In the genomic region with DNA sequence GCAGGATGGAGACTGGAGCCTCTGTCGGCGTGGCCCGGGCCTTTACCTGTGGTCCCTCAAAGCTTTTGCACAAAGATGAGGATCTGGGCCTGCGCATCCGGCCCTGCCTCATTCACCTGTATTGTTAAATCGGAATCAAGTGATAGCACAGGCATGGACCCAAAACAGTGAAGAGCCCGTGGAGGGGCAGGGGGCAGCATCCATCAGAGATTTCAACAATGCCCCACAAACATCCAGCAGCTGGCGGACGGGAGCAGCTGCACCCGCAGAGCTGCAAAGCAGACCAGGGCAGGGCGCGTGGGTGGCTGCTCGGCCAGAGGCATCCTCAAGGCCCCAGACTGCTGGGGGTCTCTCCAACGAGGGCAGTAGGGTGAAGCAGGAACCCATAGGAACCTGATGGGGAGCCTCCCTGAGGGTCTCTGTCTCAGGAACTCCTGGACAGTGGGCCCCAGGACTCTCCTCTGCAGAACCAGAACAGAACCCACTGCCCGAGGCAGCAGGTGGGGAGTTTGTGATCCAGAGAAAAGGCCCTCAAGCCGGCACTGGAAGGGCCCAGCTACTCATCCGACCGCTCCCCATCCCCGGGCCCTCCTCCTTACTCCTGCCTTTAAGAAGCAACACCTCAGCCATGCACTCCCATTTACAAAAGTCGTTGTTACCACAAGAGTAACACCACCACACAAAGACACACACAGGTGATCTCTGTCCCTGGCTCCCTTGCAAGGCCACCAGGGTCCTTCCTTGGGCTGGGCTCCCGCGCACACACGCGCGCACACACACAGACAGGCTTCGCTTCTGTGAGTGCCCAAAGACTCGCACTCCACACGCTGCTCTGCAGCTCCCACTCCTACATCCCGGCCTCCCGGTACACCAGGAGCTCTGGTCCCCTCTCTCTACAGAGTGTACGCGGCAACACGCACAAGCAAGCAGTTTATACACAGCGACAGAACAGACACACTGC, we compare ENCODE assay signal across 18 cellular contexts. TPM values are rescaled to one million over a fixed set of nuclear protein-coding genes. Genes with fewer than 3 reads are reported as not detected.
DNase-seq lines count a peak whose midpoint lies in the region; ATAC-seq, FAIRE-seq and TF ChIP-seq lines count a peak whose summit lies in the region.
"Had no signal": no experiment of that assay in that cellular context is flagged by ENCODE, and none has a peak within 500 bp of the region (broad histone marks: within the 10 kb centered on the region; RNA-seq: fewer than 3 reads in every experiment).

No MANE protein-coding gene starts in this region.

- H3K4me3 ChIP-seq in BLaER1 treated with 17β-estradiol and CSF1 and Interleukin-3, amounts not matched to agents 10 nM and 100 nM = no peak overlapping the region; a peak in 1 of 20 replicates
- H3K4me3 ChIP-seq in kidney (ENCODE audit: low read length in 2 of 2) = no peak overlapping the region
- no peak overlapping the region for H3K4me3 ChIP-seq in foreskin fibroblast (ENCODE audit: low read depth in 1 of 2, low read length in 2 of 2)
- H3K4me3 ChIP-seq: A549 had no signal

- no peaks in the 10 kb centered on the region for H3K9me3 ChIP-seq in BLaER1 treated with 17β-estradiol and CSF1 and Interleukin-3, amounts not matched to agents 10 nM and 100 nM (replicated peaks in 1 of 11)
- H3K9me3 ChIP-seq in kidney (ENCODE audit: control insufficient read depth in 1 of 2, low read length in 2 of 2) = no peaks in the 10 kb centered on the region
- H3K9me3 ChIP-seq: A549 had no signal

- H3K27me3 Mint-ChIP-seq in natural killer cell (ENCODE audit: low read depth in 2 of 2) (no peaks in the 10 kb centered on the region), MCF 10A (ENCODE audit: insufficient read depth, unreplicated experiment) (no peaks in the 10 kb centered on the region)

- intact Hi-C loops in kidney (cut with DNase I) (no loop called here), natural killer cell (cut with micrococcal nuclease) (no loop called here), MCF 10A (cut with micrococcal nuclease) (no loop called here)

- H3K4me2 ChIP-seq in BLaER1 treated with 17β-estradiol and CSF1 and Interleukin-3, amounts not matched to agents 10 nM and 100 nM = peak overlapping the region; percentile 86 to 99 (median 97)
- H3K4me2 ChIP-seq: A549 had no signal

- H3K36me3 ChIP-seq in BLaER1 treated with 17β-estradiol and CSF1 and Interleukin-3, amounts not matched to agents 10 nM and 100 nM = peaks cover 0 to 10% (median 4%) of the 10 kb centered on the region in 11 experiments; a peak in 5 of 22 replicates
- H3K36me3 ChIP-seq in kidney (ENCODE audit: control insufficient read depth in 1 of 2, insufficient read depth in 2 of 2, low read length in 2 of 2) = no peaks in the 10 kb centered on the region

- DNase-seq in LHCN-M2 (ENCODE audit: low read depth) = peak; percentile 6
- peak; percentile 49 for DNase-seq in kidney
- DNase-seq in natural killer cell = peak; percentile 4
- no peak for DNase-seq in MCF 10A (ENCODE audit: unreplicated experiment)
- no peak for DNase-seq in SIG-M5 (lab: John Stamatoyannopoulos, UW)
- DNase-seq in foreskin fibroblast = no peak
- DNase-seq: DMS53, H9, NCI-H1048, NCI-H1436 treated with DMSO at 0.1 percent for 48 hours, NCI-H2029 treated with DMSO at 0.1 percent for 48 hours, NCI-H446 treated with DMSO at 0.1 percent for 48 hours, NCI-H774, PC-3 had no signal

- no peak for FAIRE-seq in kidney (lab: Jason Lieb, UNC)
- FAIRE-seq: A549 had no signal

- H4K20me1 ChIP-seq in BLaER1 treated with 17β-estradiol and CSF1 and Interleukin-3, amounts not matched to agents 10 nM and 100 nM = peaks cover 22 to 82% (median 41%) of the 10 kb centered on the region in 11 experiments; a peak in 18 of 22 replicates

- H3K4me1 Mint-ChIP-seq in natural killer cell = peaks cover 0 to under 1% of the 10 kb centered on the region in 2 donors
- H3K4me1 Mint-ChIP-seq in MCF 10A (ENCODE audit: insufficient read depth, unreplicated experiment) = no peaks in the 10 kb centered on the region
- H3K4me1 Mint-ChIP-seq: H9 had no signal

- H3K4me1 ChIP-seq in BLaER1 treated with 17β-estradiol and CSF1 and Interleukin-3, amounts not matched to agents 10 nM and 100 nM = peaks cover 55 to 91% (median 76%) of the 10 kb centered on the region in 10 experiments
- no peaks in the 10 kb centered on the region for H3K4me1 ChIP-seq in kidney (ENCODE audit: control insufficient read depth in 1 of 2, insufficient read depth in 1 of 2, low read depth in 1 of 2, low read length in 2 of 2)
- H3K4me1 ChIP-seq: A549 had no signal

- CTCF ChIA-PET in MCF 10A (lab: Yijun Ruan, JAX) = no interaction called here

- TF ChIP-seq CTCF in kidney (IDR thresholded peaks at IDR 0.05; ENCODE audit: borderline replicate concordance, extremely low read depth, insufficient read depth) = no peak
- no peak for TF ChIP-seq CTCF in natural killer cell (IDR thresholded peaks at IDR 0.05)
- TF ChIP-seq CTCF in MCF 10A (IDR thresholded peaks at IDR 0.05; ENCODE audit: unreplicated experiment) = no peak
- TF ChIP-seq CTCF in foreskin fibroblast (IDR thresholded peaks at IDR 0.05; ENCODE audit: low read depth, low read length) = no peak

- peak overlapping the region in 7 of 11 experiments; percentile 4 to 74 (median 30); a peak in 7 of 22 replicates for H3K9ac ChIP-seq in BLaER1 treated with 17β-estradiol and CSF1 and Interleukin-3, amounts not matched to agents 10 nM and 100 nM
- no peak overlapping the region for H3K9ac ChIP-seq in kidney (ENCODE audit: low read length in 2 of 2)

- ATAC-seq in natural killer cell (peak in 1 of 3 donors; percentile 12), HG03139 (IDR thresholded peaks at IDR 0.05; ENCODE audit: unreplicated experiment) (no peak)
- ATAC-seq: A549, PC-3 had no signal

- no peaks in the 10 kb centered on the region for H3K36me3 Mint-ChIP-seq in natural killer cell
- peaks cover 10% of the 10 kb centered on the region for H3K36me3 Mint-ChIP-seq in MCF 10A (ENCODE audit: insufficient read depth, unreplicated experiment)

- no TSS peak for BruUV-seq in MCF 10A (replicated peaks; lab: Mats Ljungman, UMichigan)

- H3K27ac Mint-ChIP-seq in natural killer cell = no peak overlapping the region
- no peak overlapping the region for H3K27ac Mint-ChIP-seq in MCF 10A (ENCODE audit: low read depth, unreplicated experiment)
- H3K27ac Mint-ChIP-seq: H9 had no signal

- POLR2A ChIA-PET in MCF 10A (lab: Yijun Ruan, JAX) = no interaction called here

- H3K9me3 Mint-ChIP-seq in natural killer cell (no peaks in the 10 kb centered on the region), MCF 10A (ENCODE audit: unreplicated experiment) (no peaks in the 10 kb centered on the region)
- H3K9me3 Mint-ChIP-seq: H9 had no signal

- H3K27ac ChIP-seq in BLaER1 treated with 17β-estradiol and CSF1 and Interleukin-3, amounts not matched to agents 10 nM and 100 nM = peak overlapping the region in 5 of 11 experiments; percentile 10 to 79 (median 26); a peak in 7 of 22 replicates
- no peak overlapping the region for H3K27ac ChIP-seq in kidney (ENCODE audit: low read depth in 2 of 2, low read length in 2 of 2)
- H3K27ac ChIP-seq: A549, HL-60 had no signal

- H3K27me3 ChIP-seq in BLaER1 treated with 17β-estradiol and CSF1 and Interleukin-3, amounts not matched to agents 10 nM and 100 nM = no peaks in the 10 kb centered on the region

- H3K4me3 Mint-ChIP-seq in natural killer cell (no peak overlapping the region), MCF 10A (ENCODE audit: unreplicated experiment) (no peak overlapping the region)
- H3K4me3 Mint-ChIP-seq: H9 had no signal

RNA-seq across cellular contexts. Expression of a gene that starts 28.8 kb away (rescaled TPM):
- total RNA-seq in LHCN-M2 (2014; rRNA removed) (7.6 and 26.8 TPM in 2 replicates), kidney (56.8 TPM), natural killer cell (100 to 1,000 TPM in 2 of 3 donors, 10 to 100 TPM in 1; 74.9 to 105 (median 100) TPM), MCF 10A (2022) (21.8 and 23.8 TPM in 2 replicates)
- polyA plus RNA-seq in LHCN-M2 (2012) = 3.0 TPM
- 2.2 TPM for polyA plus RNA-seq in kidney (ENCODE audit: insufficient read depth, low read depth, low replicate concordance)

Comparison
In these comparisons a context has a peak if more than half of its experiments do, and no peak if none do; other contexts are left out.
1. H3K9ac ChIP-seq: peak in BLaER1 treated with 17β-estradiol and CSF1 and Interleukin-3, amounts not matched to agents 10 nM and 100 nM (7 of 11); none in kidney (0 of 2).
2. DNase-seq: peak in LHCN-M2 (single experiment), kidney (single experiment) and natural killer cell (single experiment); none in MCF 10A (single experiment), SIG-M5 (single experiment) and foreskin fibroblast (0 of 2).